Comparison of ENCODE assay signal across 11 cellular contexts in the genomic region with DNA sequence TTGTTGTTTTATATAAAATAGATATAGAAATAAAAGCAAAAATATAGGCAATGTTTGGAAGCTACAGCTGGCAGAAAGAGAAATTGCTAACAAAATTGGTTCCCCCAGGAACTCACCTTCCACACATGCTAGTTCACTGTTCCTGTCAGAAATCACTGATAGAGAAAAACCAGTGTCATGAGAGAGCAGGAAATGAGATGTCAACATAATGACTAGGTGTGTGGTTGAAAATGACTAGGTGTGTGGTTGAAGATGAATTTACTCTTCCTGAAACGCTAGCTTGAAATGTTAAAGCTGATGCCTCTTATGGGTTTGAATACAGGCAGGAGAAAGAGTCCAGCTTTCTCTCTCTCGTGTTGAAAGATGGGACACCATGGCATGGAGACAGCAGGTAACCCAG.
DNase-seq lines count a peak whose midpoint lies in the region; ATAC-seq, FAIRE-seq and TF ChIP-seq lines count a peak whose summit lies in the region.
"Had no signal": no experiment of that assay in that cellular context is flagged by ENCODE, and none has a peak within 500 bp of the region (broad histone marks: within the 10 kb centered on the region; RNA-seq: fewer than 3 reads in every experiment).

No MANE protein-coding gene starts in this region.

- TF ChIP-seq POLR2A in upper lobe of left lung (IDR thresholded peaks at IDR 0.05): no peak

- no peak overlapping the region for H3K4me3 ChIP-seq in bronchial epithelial cell (ENCODE audit: low read depth, low read length)
- H3K4me3 ChIP-seq in upper lobe of left lung: no peak overlapping the region
- H3K4me3 ChIP-seq: A549, prostate gland had no signal

- H3K27ac ChIP-seq in upper lobe of left lung: no peak overlapping the region
- H3K27ac ChIP-seq: A549, prostate gland had no signal

- TF ChIP-seq CTCF in bronchial epithelial cell (IDR thresholded peaks at IDR 0.05; ENCODE audit: insufficient read depth, low read length, severe bottlenecking): no peak
- TF ChIP-seq CTCF in upper lobe of left lung (IDR thresholded peaks at IDR 0.05): no peak
- no peak for TF ChIP-seq CTCF in type B pancreatic cell (conservative IDR thresholded peaks at IDR 0.05)

- DNase-seq in NCI-H345 (lab: John Stamatoyannopoulos, UW) (peak; percentile 24), NCI-H345 treated with DMSO at 0.1 percent for 48 hours (lab: John Stamatoyannopoulos, UW; ENCODE audit: unreplicated experiment) (no peak), bronchial epithelial cell (ENCODE audit: low read depth) (peak; percentile 61), SIG-M5 treated with dmso at 0.1 percent for 504 hours (lab: John Stamatoyannopoulos, UW; ENCODE audit: unreplicated experiment) (no peak), upper lobe of left lung (no peak), type B pancreatic cell (ENCODE audit: extremely low spot score, unreplicated experiment) (no peak)
- DNase-seq: NCI-H1930 had no signal

- no peaks in the 10 kb centered on the region for H3K4me1 Mint-ChIP-seq in type B pancreatic cell (ENCODE audit: unreplicated experiment)

- no peak overlapping the region for H3K27ac Mint-ChIP-seq in type B pancreatic cell

- WGBS in upper lobe of left lung, 2 donors: 55 to 63% methylated on average over 2 of the region's 2 CpGs

- no peaks in the 10 kb centered on the region for H3K4me1 ChIP-seq in upper lobe of left lung
- H3K4me1 ChIP-seq: A549, prostate gland had no signal

- H3K36me3 ChIP-seq in bronchial epithelial cell (ENCODE audit: control insufficient read depth, insufficient read depth, low read length) (no peaks in the 10 kb centered on the region), upper lobe of left lung (no peaks in the 10 kb centered on the region)
- H3K36me3 ChIP-seq: prostate gland had no signal

- H3K27me3 ChIP-seq in bronchial epithelial cell (ENCODE audit: control insufficient read depth, insufficient read depth, low read length) (no peaks in the 10 kb centered on the region), upper lobe of left lung (no peaks in the 10 kb centered on the region)

- peak; percentile 96 for ATAC-seq in GM21447 (IDR thresholded peaks at IDR 0.05; ENCODE audit: unreplicated experiment)
- ATAC-seq in HG03342 (IDR thresholded peaks at IDR 0.05; ENCODE audit: unreplicated experiment): peak; percentile 96
- no peak for ATAC-seq in upper lobe of left lung (ENCODE audit: low FRiP score in 2 of 2)
- ATAC-seq: A549 had no signal

- TF ChIP-seq EP300 in upper lobe of left lung (IDR thresholded peaks at IDR 0.05): no peak

- H3K36me3 Mint-ChIP-seq in type B pancreatic cell: no peaks in the 10 kb centered on the region

- peaks cover 19% of the 10 kb centered on the region for H3K27me3 Mint-ChIP-seq in type B pancreatic cell

- no peak for FAIRE-seq in bronchial epithelial cell (lab: Jason Lieb, UNC)
- FAIRE-seq: A549 had no signal

- H3K4me3 Mint-ChIP-seq in type B pancreatic cell: no peak overlapping the region

- H3K9me3 Mint-ChIP-seq in type B pancreatic cell: no peaks in the 10 kb centered on the region

- H3K9me3 ChIP-seq in upper lobe of left lung: no peaks in the 10 kb centered on the region
- H3K9me3 ChIP-seq: A549, prostate gland had no signal

Comparison
In these comparisons a context has a peak if more than half of its experiments do, and no peak if none do; other contexts are left out.
1. DNase-seq: peak in NCI-H345 (single experiment) and bronchial epithelial cell (single experiment); none in NCI-H345 treated with DMSO at 0.1 percent for 48 hours (single experiment), SIG-M5 treated with dmso at 0.1 percent for 504 hours (single experiment), upper lobe of left lung (0 of 2) and type B pancreatic cell (single experiment).
2. ATAC-seq: peak in GM21447 (single experiment) and HG03342 (single experiment); none in upper lobe of left lung (0 of 2).